12 cellular contexts compared by ENCODE assay signal in genomic region chr1:100955322-100955721, GRCh38. TPM values are rescaled to one million over a fixed set of nuclear protein-coding genes. Genes with fewer than 3 reads are reported as not detected.
DNase-seq lines count a peak whose midpoint lies in the region; ATAC-seq and TF ChIP-seq lines count a peak whose summit lies in the region.
"Had no signal": no experiment of that assay in that cellular context is flagged by ENCODE, and none has a peak within 500 bp of the region (broad histone marks: within the 10 kb centered on the region; RNA-seq: fewer than 3 reads in every experiment).

No MANE protein-coding gene starts in this region.

- no peak overlapping the region for H3K4me3 ChIP-seq in fibroblast of villous mesenchyme (ENCODE audit: low read depth, low read length)

- DNase-seq in A172 (ENCODE audit: low spot score) (peak; percentile 46), GM04504 (ENCODE audit: low read depth) (peak; percentile 81), fibroblast of villous mesenchyme (ENCODE audit: low read depth) (peak; percentile 75), DMS 273 treated with DMSO at 0.1 percent for 48 hours (lab: John Stamatoyannopoulos, UW) (no peak), iPS-NIHi7 (ENCODE audit: extremely low spot score) (no peak), pons (ENCODE audit: low spot score) (no peak), omental fat pad (ENCODE audit: low spot score) (no peak)
- DNase-seq: cerebellar nuclear complex, hypothalamus, naive B cell, SW 1271 had no signal

- no peaks in the 10 kb centered on the region for H3K27me3 Mint-ChIP-seq in activated T-helper 17 cell treated with anti-CD3 and anti-CD28 coated beads, Interleukin-2, amount 50 U/mL, for 72 hours
- H3K27me3 Mint-ChIP-seq: naive B cell had no signal

- peaks cover 19% of the 10 kb centered on the region for H3K4me1 Mint-ChIP-seq in activated T-helper 17 cell treated with anti-CD3 and anti-CD28 coated beads, Interleukin-2, amount 50 U/mL, for 72 hours

- H3K27ac Mint-ChIP-seq in activated T-helper 17 cell treated with anti-CD3 and anti-CD28 coated beads, Interleukin-2, amount 50 U/mL, for 72 hours: peak overlapping the region; percentile 67

- peaks cover 64% of the 10 kb centered on the region for H3K36me3 Mint-ChIP-seq in activated T-helper 17 cell treated with anti-CD3 and anti-CD28 coated beads, Interleukin-2, amount 50 U/mL, for 72 hours (ENCODE audit: low read depth)

- peak overlapping the region; percentile 35 for H3K4me3 Mint-ChIP-seq in activated T-helper 17 cell treated with anti-CD3 and anti-CD28 coated beads, Interleukin-2, amount 50 U/mL, for 72 hours
- H3K4me3 Mint-ChIP-seq: naive B cell had no signal

- H3K9me3 Mint-ChIP-seq in activated T-helper 17 cell treated with anti-CD3 and anti-CD28 coated beads, Interleukin-2, amount 50 U/mL, for 72 hours: peaks cover 5% of the 10 kb centered on the region

- ATAC-seq in activated T-helper 17 cell treated with anti-CD3 and anti-CD28 coated beads, Interleukin-2, amount 50 U/mL, for 72 hours (replicated peaks): peak; percentile 67
- no peak for ATAC-seq in omental fat pad (ENCODE audit: low FRiP score)

- TF ChIP-seq CTCF in fibroblast of villous mesenchyme (IDR thresholded peaks at IDR 0.05; ENCODE audit: insufficient read depth, low read depth, low read length) (no peak), omental fat pad (IDR thresholded peaks at IDR 0.05) (no peak)

RNA-seq across cellular contexts. Expression of gene SLC30A7, which starts 59.4 kb away (rescaled TPM):
- 29.5 and 45.3 TPM in 2 replicates for total RNA-seq in A172 (2014; rRNA removed; shearing (Covaris generic))
- 10 to 100 TPM; 39.1 to 51.6 TPM for total RNA-seq in activated T-helper 17 cell treated with anti-CD3 and anti-CD28 coated beads, Interleukin-2, amount 50 U/mL, for 72 hours
- 52.5 and 90.7 TPM in 2 replicates for total RNA-seq in fibroblast of villous mesenchyme
- 10 to 100 TPM; 20.6 to 47.4 (median 25.2) TPM for total RNA-seq in omental fat pad

Comparison
In these comparisons a context has a peak if more than half of its experiments do, and no peak if none do; other contexts are left out.
1. DNase-seq: peak in A172 (single experiment), GM04504 (single experiment) and fibroblast of villous mesenchyme (single experiment); none in DMS 273 treated with DMSO at 0.1 percent for 48 hours (single experiment), iPS-NIHi7 (single experiment), pons (single experiment) and omental fat pad (single experiment).